1 cellular context compared by ENCODE assay signal in the genomic region with DNA sequence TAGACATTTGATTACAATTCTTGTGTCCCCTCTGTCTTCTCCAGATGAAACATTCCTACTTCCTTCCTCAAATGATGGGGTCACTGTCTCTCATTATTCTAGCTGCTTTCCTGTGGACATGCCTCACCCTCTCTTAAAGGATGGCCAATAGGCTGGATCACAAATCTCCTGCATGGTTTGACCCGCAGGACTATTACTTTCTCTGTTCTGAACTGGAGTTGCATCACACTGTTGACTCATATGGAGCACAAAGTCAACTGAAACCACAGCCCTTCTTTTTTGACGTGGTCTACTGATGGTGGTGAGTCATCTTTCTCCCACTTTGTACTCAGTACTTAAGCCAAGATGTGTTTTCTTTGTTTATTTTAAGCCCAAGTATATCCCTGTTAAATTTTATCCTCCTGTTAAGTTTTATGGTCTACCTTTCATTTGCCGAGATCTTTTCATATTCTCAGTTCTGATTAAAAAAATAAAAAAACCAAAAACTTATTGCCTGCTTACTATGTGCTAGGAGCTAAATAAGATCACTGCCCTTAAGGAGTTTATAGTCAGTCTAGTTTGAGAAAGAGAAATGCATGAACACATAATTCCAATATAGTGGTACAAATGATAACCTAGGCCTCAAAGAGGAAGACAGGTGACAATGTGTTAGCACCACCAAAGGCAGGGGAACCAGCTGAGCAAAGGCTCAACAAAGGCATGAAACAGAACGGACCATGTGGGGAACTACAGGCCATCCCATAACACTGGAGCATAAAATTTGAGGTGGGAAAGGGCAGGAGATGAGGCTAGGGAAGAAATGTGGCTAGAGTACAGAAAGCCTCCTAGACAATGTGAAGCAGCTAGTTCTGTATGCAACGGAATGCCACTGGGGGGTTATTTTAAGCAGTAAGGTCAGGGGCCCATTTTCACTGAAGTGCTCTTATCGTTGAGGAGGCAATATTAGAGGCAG.
TF ChIP-seq lines count a peak whose summit lies in the region.

No MANE protein-coding gene starts in this region.

TF ChIP-seq in K562, 482 proteins besides CTCF, POLR2A, EP300 and RAD21 (continued from another document and continues in another):
- no peak for TF ChIP-seq NR0B1 (IDR thresholded peaks at IDR 0.05; ENCODE audit: partially characterized antibody)
- TF ChIP-seq ZNF395 (CRISPR knock-in tag; IDR thresholded peaks at IDR 0.05), result peak; percentile 96
- TF ChIP-seq COPS2 (conservative IDR thresholded peaks at IDR 0.05), result no peak
- no peak for TF ChIP-seq ZBED1 (IDR thresholded peaks at IDR 0.05)
- TF ChIP-seq FOSL1 (tag; conservative IDR thresholded peaks at IDR 0.05), result peak; percentile 100
- peak; percentile 95 for TF ChIP-seq NFRKB (IDR thresholded peaks at IDR 0.05; ENCODE audit: low read depth)
- TF ChIP-seq SMAD2 (IDR thresholded peaks at IDR 0.05; ENCODE audit: low read depth, low read length), result no peak
- no peak for TF ChIP-seq MCM3 (IDR thresholded peaks at IDR 0.05)
- TF ChIP-seq HMG20A (CRISPR knock-in tag; conservative IDR thresholded peaks at IDR 0.05), result no peak
- TF ChIP-seq HDAC6 (IDR thresholded peaks at IDR 0.05; ENCODE audit: low read depth, low read length), result no peak
- TF ChIP-seq ZNF79 (CRISPR knock-in tag; IDR thresholded peaks at IDR 0.05; ENCODE audit: low read depth), result peak; percentile 11; the same call in 1 of the 2 replicates
- peak; percentile 68 for TF ChIP-seq PKNOX1 (IDR thresholded peaks at IDR 0.05)
- TF ChIP-seq, protein P1, sequence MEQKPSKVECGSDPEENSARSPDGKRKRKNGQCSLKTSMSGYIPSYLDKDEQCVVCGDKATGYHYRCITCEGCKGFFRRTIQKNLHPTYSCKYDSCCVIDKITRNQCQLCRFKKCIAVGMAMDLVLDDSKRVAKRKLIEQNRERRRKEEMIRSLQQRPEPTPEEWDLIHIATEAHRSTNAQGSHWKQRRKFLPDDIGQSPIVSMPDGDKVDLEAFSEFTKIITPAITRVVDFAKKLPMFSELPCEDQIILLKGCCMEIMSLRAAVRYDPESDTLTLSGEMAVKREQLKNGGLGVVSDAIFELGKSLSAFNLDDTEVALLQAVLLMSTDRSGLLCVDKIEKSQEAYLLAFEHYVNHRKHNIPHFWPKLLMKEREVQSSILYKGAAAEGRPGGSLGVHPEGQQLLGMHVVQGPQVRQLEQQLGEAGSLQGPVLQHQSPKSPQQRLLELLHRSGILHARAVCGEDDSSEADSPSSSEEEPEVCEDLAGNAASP (IDR thresholded peaks at IDR 0.05), result no peak
- TF ChIP-seq, protein P2, sequence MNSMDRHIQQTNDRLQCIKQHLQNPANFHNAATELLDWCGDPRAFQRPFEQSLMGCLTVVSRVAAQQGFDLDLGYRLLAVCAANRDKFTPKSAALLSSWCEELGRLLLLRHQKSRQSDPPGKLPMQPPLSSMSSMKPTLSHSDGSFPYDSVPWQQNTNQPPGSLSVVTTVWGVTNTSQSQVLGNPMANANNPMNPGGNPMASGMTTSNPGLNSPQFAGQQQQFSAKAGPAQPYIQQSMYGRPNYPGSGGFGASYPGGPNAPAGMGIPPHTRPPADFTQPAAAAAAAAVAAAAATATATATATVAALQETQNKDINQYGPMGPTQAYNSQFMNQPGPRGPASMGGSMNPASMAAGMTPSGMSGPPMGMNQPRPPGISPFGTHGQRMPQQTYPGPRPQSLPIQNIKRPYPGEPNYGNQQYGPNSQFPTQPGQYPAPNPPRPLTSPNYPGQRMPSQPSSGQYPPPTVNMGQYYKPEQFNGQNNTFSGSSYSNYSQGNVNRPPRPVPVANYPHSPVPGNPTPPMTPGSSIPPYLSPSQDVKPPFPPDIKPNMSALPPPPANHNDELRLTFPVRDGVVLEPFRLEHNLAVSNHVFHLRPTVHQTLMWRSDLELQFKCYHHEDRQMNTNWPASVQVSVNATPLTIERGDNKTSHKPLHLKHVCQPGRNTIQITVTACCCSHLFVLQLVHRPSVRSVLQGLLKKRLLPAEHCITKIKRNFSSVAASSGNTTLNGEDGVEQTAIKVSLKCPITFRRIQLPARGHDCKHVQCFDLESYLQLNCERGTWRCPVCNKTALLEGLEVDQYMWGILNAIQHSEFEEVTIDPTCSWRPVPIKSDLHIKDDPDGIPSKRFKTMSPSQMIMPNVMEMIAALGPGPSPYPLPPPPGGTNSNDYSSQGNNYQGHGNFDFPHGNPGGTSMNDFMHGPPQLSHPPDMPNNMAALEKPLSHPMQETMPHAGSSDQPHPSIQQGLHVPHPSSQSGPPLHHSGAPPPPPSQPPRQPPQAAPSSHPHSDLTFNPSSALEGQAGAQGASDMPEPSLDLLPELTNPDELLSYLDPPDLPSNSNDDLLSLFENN (IDR thresholded peaks at IDR 0.05; ENCODE audit: low read depth in 2 of 2, low read length in 2 of 2), result no peak
- TF ChIP-seq NCOA1 (IDR thresholded peaks at IDR 0.05; ENCODE audit: low read depth), result peak; percentile 80
- 0 out of 4 replicates have a peak, but pooled peaks of 1 of the 2 experiments have one; percentile 15 for TF ChIP-seq NONO (IDR thresholded peaks at IDR 0.05; ENCODE audit: low read depth in 2 of 2, low read length in 1 of 2)
- TF ChIP-seq CHD1 (IDR thresholded peaks at IDR 0.05; ENCODE audit: low read length), result no peak
- no peak for TF ChIP-seq CHCHD3 (CRISPR knock-in tag; IDR thresholded peaks at IDR 0.05)
- no peak for TF ChIP-seq TEAD2 (tag; IDR thresholded peaks at IDR 0.05)
- TF ChIP-seq, protein P3, sequence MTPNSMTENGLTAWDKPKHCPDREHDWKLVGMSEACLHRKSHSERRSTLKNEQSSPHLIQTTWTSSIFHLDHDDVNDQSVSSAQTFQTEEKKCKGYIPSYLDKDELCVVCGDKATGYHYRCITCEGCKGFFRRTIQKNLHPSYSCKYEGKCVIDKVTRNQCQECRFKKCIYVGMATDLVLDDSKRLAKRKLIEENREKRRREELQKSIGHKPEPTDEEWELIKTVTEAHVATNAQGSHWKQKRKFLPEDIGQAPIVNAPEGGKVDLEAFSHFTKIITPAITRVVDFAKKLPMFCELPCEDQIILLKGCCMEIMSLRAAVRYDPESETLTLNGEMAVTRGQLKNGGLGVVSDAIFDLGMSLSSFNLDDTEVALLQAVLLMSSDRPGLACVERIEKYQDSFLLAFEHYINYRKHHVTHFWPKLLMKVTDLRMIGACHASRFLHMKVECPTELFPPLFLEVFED (CRISPR knock-in tag; conservative IDR thresholded peaks at IDR 0.05), result peak; percentile 94
- peak; percentile 97 to 99 for TF ChIP-seq TRIM24 (IDR thresholded peaks at IDR 0.05)
- no peak for TF ChIP-seq KAT2B (IDR thresholded peaks at IDR 0.05; ENCODE audit: low read depth, low read length)
- no peak for TF ChIP-seq CBX1 (IDR thresholded peaks at IDR 0.05; ENCODE audit: low read depth)
- TF ChIP-seq, protein P4, sequence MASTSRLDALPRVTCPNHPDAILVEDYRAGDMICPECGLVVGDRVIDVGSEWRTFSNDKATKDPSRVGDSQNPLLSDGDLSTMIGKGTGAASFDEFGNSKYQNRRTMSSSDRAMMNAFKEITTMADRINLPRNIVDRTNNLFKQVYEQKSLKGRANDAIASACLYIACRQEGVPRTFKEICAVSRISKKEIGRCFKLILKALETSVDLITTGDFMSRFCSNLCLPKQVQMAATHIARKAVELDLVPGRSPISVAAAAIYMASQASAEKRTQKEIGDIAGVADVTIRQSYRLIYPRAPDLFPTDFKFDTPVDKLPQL (IDR thresholded peaks at IDR 0.05; ENCODE audit: extremely low read depth, insufficient read length), result no peak
- peak; percentile 97 for TF ChIP-seq DPF2 (IDR thresholded peaks at IDR 0.05)
- TF ChIP-seq ZNF77 (CRISPR knock-in tag; IDR thresholded peaks at IDR 0.05), result no peak
- no peak for TF ChIP-seq ZNF274 (IDR thresholded peaks at IDR 0.05; ENCODE audit: borderline replicate concordance, low read depth, low read length)
- peak; percentile 83 for TF ChIP-seq ZNF197 (CRISPR knock-in tag; IDR thresholded peaks at IDR 0.05; ENCODE audit: low read depth)
- no peak for TF ChIP-seq SIRT6 (IDR thresholded peaks at IDR 0.05; ENCODE audit: low read depth, low read length)
- peak; percentile 84 for TF ChIP-seq EP400 (IDR thresholded peaks at IDR 0.05)
- TF ChIP-seq, protein P5, sequence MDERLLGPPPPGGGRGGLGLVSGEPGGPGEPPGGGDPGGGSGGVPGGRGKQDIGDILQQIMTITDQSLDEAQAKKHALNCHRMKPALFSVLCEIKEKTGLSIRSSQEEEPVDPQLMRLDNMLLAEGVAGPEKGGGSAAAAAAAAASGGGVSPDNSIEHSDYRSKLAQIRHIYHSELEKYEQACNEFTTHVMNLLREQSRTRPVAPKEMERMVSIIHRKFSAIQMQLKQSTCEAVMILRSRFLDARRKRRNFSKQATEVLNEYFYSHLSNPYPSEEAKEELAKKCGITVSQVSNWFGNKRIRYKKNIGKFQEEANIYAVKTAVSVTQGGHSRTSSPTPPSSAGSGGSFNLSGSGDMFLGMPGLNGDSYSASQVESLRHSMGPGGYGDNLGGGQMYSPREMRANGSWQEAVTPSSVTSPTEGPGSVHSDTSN (CRISPR knock-in tag; IDR thresholded peaks at IDR 0.05; ENCODE audit: low read depth), result no peak
- TF ChIP-seq, protein P5 (tag; conservative IDR thresholded peaks at IDR 0.05; ENCODE audit: low read depth), result no peak
- TF ChIP-seq, protein P6, sequence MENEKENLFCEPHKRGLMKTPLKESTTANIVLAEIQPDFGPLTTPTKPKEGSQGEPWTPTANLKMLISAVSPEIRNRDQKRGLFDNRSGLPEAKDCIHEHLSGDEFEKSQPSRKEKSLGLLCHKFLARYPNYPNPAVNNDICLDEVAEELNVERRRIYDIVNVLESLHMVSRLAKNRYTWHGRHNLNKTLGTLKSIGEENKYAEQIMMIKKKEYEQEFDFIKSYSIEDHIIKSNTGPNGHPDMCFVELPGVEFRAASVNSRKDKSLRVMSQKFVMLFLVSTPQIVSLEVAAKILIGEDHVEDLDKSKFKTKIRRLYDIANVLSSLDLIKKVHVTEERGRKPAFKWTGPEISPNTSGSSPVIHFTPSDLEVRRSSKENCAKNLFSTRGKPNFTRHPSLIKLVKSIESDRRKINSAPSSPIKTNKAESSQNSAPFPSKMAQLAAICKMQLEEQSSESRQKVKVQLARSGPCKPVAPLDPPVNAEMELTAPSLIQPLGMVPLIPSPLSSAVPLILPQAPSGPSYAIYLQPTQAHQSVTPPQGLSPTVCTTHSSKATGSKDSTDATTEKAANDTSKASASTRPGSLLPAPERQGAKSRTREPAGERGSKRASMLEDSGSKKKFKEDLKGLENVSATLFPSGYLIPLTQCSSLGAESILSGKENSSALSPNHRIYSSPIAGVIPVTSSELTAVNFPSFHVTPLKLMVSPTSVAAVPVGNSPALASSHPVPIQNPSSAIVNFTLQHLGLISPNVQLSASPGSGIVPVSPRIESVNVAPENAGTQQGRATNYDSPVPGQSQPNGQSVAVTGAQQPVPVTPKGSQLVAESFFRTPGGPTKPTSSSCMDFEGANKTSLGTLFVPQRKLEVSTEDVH (IDR thresholded peaks at IDR 0.05; ENCODE audit: low read depth, partially characterized antibody), result no peak
- peak; percentile 57; the same call in 1 of the 2 replicates for TF ChIP-seq PPARD (CRISPR knock-in tag; IDR thresholded peaks at IDR 0.05)
- no peak for TF ChIP-seq TCF15 (CRISPR knock-in tag; IDR thresholded peaks at IDR 0.05)
- no peak for TF ChIP-seq BRCA1 (IDR thresholded peaks at IDR 0.05)
- no peak for TF ChIP-seq BRCA1 (CRISPR knock-in tag; IDR thresholded peaks at IDR 0.05)
- peak; percentile 86; the same call in 1 of the 2 replicates for TF ChIP-seq MYNN (IDR thresholded peaks at IDR 0.05)
- TF ChIP-seq MYNN (CRISPR knock-in tag; IDR thresholded peaks at IDR 0.05), result no peak
- TF ChIP-seq MAZ (CRISPR knock-in tag; conservative IDR thresholded peaks at IDR 0.05 in 1 of 2, IDR thresholded peaks at IDR 0.05 in 1 of 2), result peak; percentile 54 to 59
- TF ChIP-seq EHMT2 (IDR thresholded peaks at IDR 0.05), result peak; percentile 96
- no peak for TF ChIP-seq TAF1 (IDR thresholded peaks at IDR 0.05; ENCODE audit: control insufficient read depth, extremely low read depth, insufficient read depth, low read length, severe bottlenecking)
- TF ChIP-seq ZNF785 (CRISPR knock-in tag; IDR thresholded peaks at IDR 0.05), result no peak
- no peak for TF ChIP-seq ZFP1 (CRISPR knock-in tag; IDR thresholded peaks at IDR 0.05)
- no peak; the same call in none of the 2 replicates for TF ChIP-seq PTRF (tag; IDR thresholded peaks at IDR 0.05)
- no peak for TF ChIP-seq HNRNPL (IDR thresholded peaks at IDR 0.05; ENCODE audit: low read depth, low read length)
- TF ChIP-seq EGR1 (conservative IDR thresholded peaks at IDR 0.05), result no peak
